ENCODE assay signal across 27 cellular contexts in the genomic region with DNA sequence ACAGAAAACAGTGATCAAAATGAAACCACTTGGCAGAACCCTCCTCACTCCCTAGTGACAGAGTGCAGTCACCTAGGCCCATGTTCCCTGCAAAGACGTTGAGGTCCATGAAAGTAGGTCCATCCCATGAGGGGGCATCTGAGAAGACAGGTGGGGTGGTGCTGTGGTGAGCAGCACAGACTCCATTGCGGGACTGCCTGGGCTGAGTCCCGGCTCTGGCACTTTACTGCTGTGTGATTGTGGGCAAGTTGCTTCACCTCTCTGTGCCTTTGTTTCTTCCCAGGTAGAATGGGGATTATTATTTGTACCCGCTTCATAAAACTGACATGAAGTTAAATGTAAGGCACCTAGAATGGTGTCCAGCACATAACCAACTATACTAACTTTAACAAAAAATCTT. TPM values are rescaled to one million over a fixed set of nuclear protein-coding genes. Genes with fewer than 3 reads are reported as not detected.
DNase-seq lines count a peak whose midpoint lies in the region; ATAC-seq, FAIRE-seq and TF ChIP-seq lines count a peak whose summit lies in the region.
"Had no signal": no experiment of that assay in that cellular context is flagged by ENCODE, and none has a peak within 500 bp of the region (broad histone marks: within the 10 kb centered on the region; RNA-seq: fewer than 3 reads in every experiment).

No MANE protein-coding gene starts in this region.

- H3K36me3 ChIP-seq in HepG2 (replicated peaks in 1 of 2; ENCODE audit: control insufficient read depth in 1 of 2, insufficient read depth in 2 of 2, low read length in 2 of 2), result no peaks in the 10 kb centered on the region
- H3K36me3 ChIP-seq in right lobe of liver, result no peaks in the 10 kb centered on the region
- no peaks in the 10 kb centered on the region for H3K36me3 ChIP-seq in K562 (ENCODE audit: control insufficient read depth, insufficient read depth, low read length)
- H3K36me3 ChIP-seq: BE2C, BLaER1 had no signal

- TF ChIP-seq CTCF in HepG2 (CRISPR knock-in tag; IDR thresholded peaks at IDR 0.05), result no peak
- TF ChIP-seq CTCF in right lobe of liver (IDR thresholded peaks at IDR 0.05), result no peak
- no peak for TF ChIP-seq CTCF in K562 (IDR thresholded peaks at IDR 0.05 in 2 of 3, conservative IDR thresholded peaks at IDR 0.05 in 1 of 3; ENCODE audit: insufficient read depth in 2 of 3, low read depth in 1 of 3, low read length in 3 of 3)

- intact Hi-C loops in HepG2 (cut with micrococcal nuclease; ENCODE audit: unreplicated experiment), result no loop called here
- intact Hi-C loops in right lobe of liver (cut with DNase I), result no loop called here
- intact Hi-C loops in K562 (cut with micrococcal nuclease), result no loop called here

- H3K9ac ChIP-seq in HepG2 (ENCODE audit: insufficient read depth, low read depth, low read length) (no peak overlapping the region), K562 (ENCODE audit: insufficient read depth in 1 of 2, low read depth in 2 of 2, low read length in 2 of 2) (0 out of 4 replicates have a peak overlapping the region, but pooled peaks of 1 of the 2 experiments have one; percentile 13)
- H3K9ac ChIP-seq: BLaER1 had no signal

- H3K27ac ChIP-seq in HepG2 (ENCODE audit: extremely low read length, insufficient read depth, low read length) (no peak overlapping the region), right lobe of liver (no peak overlapping the region), K562 (ENCODE audit: extremely low read depth, low read depth, low read length) (no peak overlapping the region)
- H3K27ac ChIP-seq: BLaER1 had no signal

- FAIRE-seq in HepG2 (lab: Jason Lieb, UNC) (no peak), K562 (lab: Jason Lieb, UNC) (no peak)
- FAIRE-seq: A204.1, GM12878, GM12892, GM18507 had no signal

- in situ Hi-C loops in HepG2 (cut with HindIII; ENCODE audit: extremely low pct_ligation_motif_present, low pct_unique_long_range_greater_than_20kb) (no loop called here), K562 (cut with MboI) (no loop called here)

- H3K4me2 ChIP-seq in HepG2 (ENCODE audit: low read depth, low read length) (no peak overlapping the region), K562 (ENCODE audit: insufficient read depth, low read length) (no peak overlapping the region)
- H3K4me2 ChIP-seq: BLaER1 had no signal

- ATAC-seq in HepG2 (no peak), right lobe of liver (no peak), K562 (no peak)
- ATAC-seq: GM12878 had no signal

- H3K79me2 ChIP-seq in HepG2 (ENCODE audit: insufficient read depth, low read length), result no peaks in the 10 kb centered on the region
- H3K79me2 ChIP-seq in K562 (ENCODE audit: control insufficient read depth, insufficient read depth, low read length), result no peaks in the 10 kb centered on the region

- TF ChIP-seq POLR2A in HepG2 (IDR thresholded peaks at IDR 0.05; ENCODE audit: insufficient read depth in 1 of 2, low read depth in 2 of 2, low read length in 2 of 2) (no peak), right lobe of liver (IDR thresholded peaks at IDR 0.05) (no peak), K562 (conservative IDR thresholded peaks at IDR 0.05) (no peak)

- no peak for TF ChIP-seq RAD21 in HepG2 (CRISPR knock-in tag; IDR thresholded peaks at IDR 0.05)
- no peak for TF ChIP-seq RAD21 in K562 (CRISPR knock-in tag; conservative IDR thresholded peaks at IDR 0.05 in 1 of 2, IDR thresholded peaks at IDR 0.05 in 1 of 2)

- H4K20me1 ChIP-seq in HepG2 (ENCODE audit: insufficient read depth, low read length) (no peaks in the 10 kb centered on the region), K562 (replicated peaks; ENCODE audit: control insufficient read depth, insufficient read depth, low read length) (no peaks in the 10 kb centered on the region)
- H4K20me1 ChIP-seq: BLaER1 had no signal

- H3K4me1 ChIP-seq in HepG2 (ENCODE audit: insufficient read depth, low read length), result no peaks in the 10 kb centered on the region
- peaks cover 0 to 3% (median 0%) of the 10 kb centered on the region in 4 donors for H3K4me1 ChIP-seq in right lobe of liver
- peaks cover 0 to 2% of the 10 kb centered on the region in 2 experiments; a peak in 1 of 5 replicates for H3K4me1 ChIP-seq in K562 (replicated peaks in 1 of 2; ENCODE audit: control insufficient read depth in 2 of 2, insufficient read depth in 2 of 2, low read length in 2 of 2)
- H3K4me1 ChIP-seq: BE2C had no signal

- TF ChIP-seq EP300 in HepG2 (IDR thresholded peaks at IDR 0.05; ENCODE audit: low read depth in 2 of 2, low read length in 2 of 2) (no peak), HepG2 (CRISPR knock-in tag; IDR thresholded peaks at IDR 0.05; ENCODE audit: borderline replicate concordance) (no peak), K562 (IDR thresholded peaks at IDR 0.05; ENCODE audit: low read length) (no peak)

- no peak for DNase-seq in HepG2 (ENCODE audit: low spot score)
- DNase-seq in right lobe of liver, result no peak
- no peak for DNase-seq in K562 (ENCODE audit: extremely low read depth in 1 of 4, low spot score in 3 of 4)
- DNase-seq in stimulated activated CD8-positive, alpha-beta memory T cell treated with anti-CD3 and anti-CD28 coated beads, Interleukin-4, amount 100 ng/mL, for 48 hours, result peak; percentile 14
- no peak for DNase-seq in HCEC 1CT
- no peak for DNase-seq in Kasumi-1 (lab: John Stamatoyannopoulos, UW)
- DNase-seq in activated effector memory CD4-positive, alpha-beta T cell treated with Interleukin-2 at 50 U/mL for 16 hours, result no peak
- DNase-seq: 8988T; ACHN; BE2C; C1 segment of cervical spinal cord; CD4-positive, alpha-beta memory T cell; CD4-positive, CD25-positive, alpha-beta regulatory T cell; CD8-positive, alpha-beta memory T cell; COR-L47; DMS 273 treated with DMSO at 0.1 percent for 48 hours; DMS153; DMS53; DMS79; DND-41; EL; GDM1 had no signal

- H3K9me3 ChIP-seq in HepG2 (ENCODE audit: low read length) (no peaks in the 10 kb centered on the region), right lobe of liver (no peaks in the 10 kb centered on the region), K562 (replicated peaks; ENCODE audit: control insufficient read depth, insufficient read depth, low read depth, low read length) (no peaks in the 10 kb centered on the region)
- H3K9me3 ChIP-seq: BE2C, BLaER1 had no signal

- H3K4me3 ChIP-seq in HepG2 (replicated peaks in 1 of 3; ENCODE audit: insufficient read depth in 1 of 3, low read depth in 2 of 3, low read length in 3 of 3) (no peak overlapping the region), right lobe of liver (no peak overlapping the region), K562 (no peak overlapping the region)
- H3K4me3 ChIP-seq: BLaER1, GM12878 had no signal

- no TSS peak for BruUV-seq in HepG2 (replicated peaks; lab: Mats Ljungman, UMichigan)
- no TSS peak for BruUV-seq in K562 (replicated peaks; lab: Mats Ljungman, UMichigan)

- 15% methylated on average over 4 of the region's 4 CpGs for WGBS in HepG2 (ENCODE audit: low lambda C conversion rate)
- 100% methylated on average over 1 of the region's 4 CpGs for WGBS in right lobe of liver (ENCODE audit: insufficient coverage, low coverage, low lambda C conversion rate, missing lambda C conversion rate)
- 7% methylated on average over 4 of the region's 4 CpGs for WGBS in K562 (ENCODE audit: insufficient coverage, low coverage, missing lambda C conversion rate)

- POLR2A ChIA-PET in HepG2 (lab: Yijun Ruan, JAX), result no interaction called here
- POLR2A ChIA-PET in K562 (lab: Yijun Ruan, JAX), result no interaction called here

- H2AFZ ChIP-seq in HepG2 (ENCODE audit: low read length), result no peak overlapping the region
- no peak overlapping the region for H2AFZ ChIP-seq in K562 (ENCODE audit: low read depth, low read length)

- CTCF ChIA-PET in HepG2 (lab: Yijun Ruan, JAX; ENCODE audit: low intra/inter-chr PET ratio, low total read pairs), result no interaction called here
- CTCF ChIA-PET in K562 (lab: Yijun Ruan, JAX; ENCODE audit: low intra/inter-chr PET ratio), result no interaction called here

- H3K27me3 ChIP-seq in HepG2 (ENCODE audit: control insufficient read depth in 1 of 2, insufficient read depth in 2 of 2, low read length in 2 of 2) (no peaks in the 10 kb centered on the region; a peak in 2 of 5 replicates), right lobe of liver (no peaks in the 10 kb centered on the region), K562 (ENCODE audit: control insufficient read depth in 2 of 2, insufficient read depth in 2 of 2, low read length in 2 of 2) (peaks cover 11 to 44% of the 10 kb centered on the region in 2 experiments; a peak in 4 of 5 replicates)
- H3K27me3 ChIP-seq: BE2C, BLaER1 had no signal

- H3K9me1 ChIP-seq in K562 (ENCODE audit: control insufficient read depth, insufficient read depth, low read length), result no peaks in the 10 kb centered on the region

RNA-seq across cellular contexts. Expression of gene RHOT1, which starts 23.5 kb away (rescaled TPM):
- 25.6 and 29.5 TPM in 2 replicates for total RNA-seq in HepG2 (2016; rRNA removed; fragmentation: Illumina TruSeq; extraction: Trizol)
- 16.0 and 18.5 TPM in 2 replicates for total RNA-seq in HepG2 (2016; cell fraction: cytosol; rRNA removed; fragmentation: Illumina TruSeq; extraction: Trizol; ENCODE audit: low read depth)
- 28.1 and 32.3 TPM in 2 replicates for total RNA-seq in HepG2 (2016; cell fraction: insoluble cytoplasmic fraction; rRNA removed; fragmentation: Illumina TruSeq; extraction: Trizol)
- total RNA-seq in HepG2 (2016; cell fraction: membrane; rRNA removed; fragmentation: Illumina TruSeq; extraction: Trizol), result 28.9 and 30.2 TPM in 2 replicates
- total RNA-seq in HepG2 (2016; cell fraction: nucleus; rRNA removed; fragmentation: Illumina TruSeq; extraction: Trizol), result 26.9 and 28.2 TPM in 2 replicates
- polyA plus RNA-seq in HepG2 (2011; rRNA removed), result 32.5 and 41.5 TPM in 2 replicates
- polyA plus RNA-seq in HepG2 (2011; cell fraction: cytosol; rRNA removed), result 18.7 and 30.4 TPM in 2 replicates
- 9.7 and 15.2 TPM in 2 replicates for polyA plus RNA-seq in HepG2 (2011; cell fraction: nucleus; rRNA removed)
- polyA plus RNA-seq in HepG2 (2012), result 16.7 and 20.5 TPM in 2 replicates
- 7.1 and 8.2 TPM in 2 replicates for polyA plus RNA-seq in HepG2 (2016; cell fraction: cytosol; fragmentation: Illumina TruSeq; extraction: Trizol; ENCODE audit: low read depth)
- polyA plus RNA-seq in HepG2 (2016; cell fraction: insoluble cytoplasmic fraction; fragmentation: Illumina TruSeq; extraction: Trizol; ENCODE audit: low read depth), result 29.2 and 30.8 TPM in 2 replicates
- polyA plus RNA-seq in HepG2 (2016; cell fraction: membrane; fragmentation: Illumina TruSeq; extraction: Trizol; ENCODE audit: low read depth), result 20.4 and 22.8 TPM in 2 replicates
- polyA plus RNA-seq in HepG2 (2016; cell fraction: nucleus; fragmentation: Illumina TruSeq; extraction: Trizol; ENCODE audit: insufficient read depth, low read depth), result 28.3 and 30.5 TPM in 2 replicates
- 19.0 and 20.1 TPM in 2 replicates for polyA minus RNA-seq in HepG2 (2011; rRNA and poly(A)+ RNA removed; ENCODE audit: low replicate concordance)
- 17.0 and 19.7 TPM in 2 replicates for polyA minus RNA-seq in HepG2 (2011; cell fraction: cytosol; rRNA and poly(A)+ RNA removed)
- polyA minus RNA-seq in HepG2 (2011; cell fraction: nucleus; rRNA and poly(A)+ RNA removed), result 48.0 and 48.5 TPM in 2 replicates
- total RNA-seq in right lobe of liver, result 10 to 100 TPM; 12.0 to 24.5 (median 14.2) TPM
- 23.7 and 108 TPM in 2 replicates for total RNA-seq in K562 (2011; cell fraction: chromatin; rRNA removed; ENCODE audit: low replicate concordance)
- 13.2 and 19.5 TPM in 2 replicates for total RNA-seq in K562 (2011; cell fraction: nucleolus; rRNA removed)
- total RNA-seq in K562 (2011; cell fraction: nucleoplasm; rRNA removed), result 39.4 and 61.3 TPM in 2 replicates
- 25.1 and 33.3 TPM in 2 replicates for total RNA-seq in K562 (2014; rRNA removed)
- 52.9 and 55.3 TPM in 2 replicates for total RNA-seq in K562 (2014; rRNA removed; fragmentation: Illumina TruSeq; extraction: Trizol)
- 39.9 and 50.5 TPM in 2 replicates for total RNA-seq in K562 (2015; rRNA removed; fragmentation: Illumina TruSeq; extraction: Trizol)
- total RNA-seq in K562 (2021), result 30.8 and 33.9 TPM in 2 replicates
- polyA plus RNA-seq in K562 (2011; rRNA removed), result 67.5 and 101 TPM in 2 replicates
- 29.2 and 43.3 TPM in 2 replicates for polyA plus RNA-seq in K562 (2011; cell fraction: cytosol; rRNA removed)
- polyA plus RNA-seq in K562 (2011; cell fraction: nucleus; rRNA removed), result 22.7 and 29.3 TPM in 2 replicates
- polyA plus RNA-seq in K562 (2012), result 28.2 and 47.4 TPM in 2 replicates
- 47.5 and 72.5 TPM in 2 replicates for polyA plus RNA-seq in K562 (2014; fragmentation: Illumina TruSeq; extraction: Trizol)
- 10 to 100 TPM; 23.0 to 30.5 TPM for polyA plus RNA-seq in K562 (2014; fragmentation: Nextera tagmentation; extraction: Ambion mirVana)
- 32.2 and 41.2 TPM in 2 replicates for polyA plus RNA-seq in K562 (2014; rRNA removed)
- polyA minus RNA-seq in K562 (2011; rRNA and poly(A)+ RNA removed), result 85.8 and 104 TPM in 2 replicates
- 20.7 and 44.3 TPM in 2 replicates for polyA minus RNA-seq in K562 (2011; cell fraction: cytosol; rRNA and poly(A)+ RNA removed)
- polyA minus RNA-seq in K562 (2011; cell fraction: nucleus; rRNA and poly(A)+ RNA removed), result 29.1 and 38.3 TPM in 2 replicates

Comparison
In these comparisons a context has a peak if more than half of its experiments do, and no peak if none do; other contexts are left out.
1. Of the 241 proteins assayed by ChIP-seq in both HepG2 and K562: peak only in HepG2: none; only in K562: ZFP36; in both: none; in neither: 240.